ENCODE assay signal across 8 cellular contexts in genomic region chr11:43943931-43944751, GRCh38. TPM values are rescaled to one million over a fixed set of nuclear protein-coding genes. Genes with fewer than 3 reads are reported as not detected.
DNase-seq lines count a peak whose midpoint lies in the region; ATAC-seq, FAIRE-seq and TF ChIP-seq lines count a peak whose summit lies in the region.

No MANE protein-coding gene starts in this region.

- peak overlapping the region; percentile 53; the same call in 1 of the 2 replicates for H2AFZ ChIP-seq in OCI-LY3 (ENCODE audit: low read depth, low read length)

- ATAC-seq in GM21619 (IDR thresholded peaks at IDR 0.05; ENCODE audit: unreplicated experiment) = no peak

- no peak for TF ChIP-seq CTCF in OCI-LY3 (IDR thresholded peaks at IDR 0.05; ENCODE audit: low read depth, low read length)
- no peak for TF ChIP-seq CTCF in coronary artery (IDR thresholded peaks at IDR 0.05)

- TF ChIP-seq POLR2A in GM12892 (IDR thresholded peaks at IDR 0.05; ENCODE audit: low read depth, low read length) = no peak

- FAIRE-seq in urothelium cell line (lab: Jason Lieb, UNC) (no peak), GM12892 (lab: Jason Lieb, UNC) (no peak)

- H3K9me3 ChIP-seq in OCI-LY3 (ENCODE audit: insufficient read depth, low read length) = no peaks in the 10 kb centered on the region
- H3K9me3 ChIP-seq in mucosa of stomach (ENCODE audit: control insufficient read depth, low read length) = no peaks in the 10 kb centered on the region

- H3K36me3 ChIP-seq in OCI-LY3 (replicated peaks; ENCODE audit: low read depth, low read length) = peaks cover 17% of the 10 kb centered on the region
- no peaks in the 10 kb centered on the region for H3K36me3 ChIP-seq in mucosa of stomach (ENCODE audit: control insufficient read depth, insufficient read depth, low read length)

- H3K27me3 ChIP-seq in OCI-LY3 (ENCODE audit: low read depth, low read length) = no peaks in the 10 kb centered on the region
- H3K27me3 ChIP-seq in mucosa of stomach (ENCODE audit: control insufficient read depth, insufficient read depth, low read length) = peaks cover 49% of the 10 kb centered on the region

- H3K4me1 ChIP-seq in OCI-LY3 (ENCODE audit: low read length) = peaks cover 18% of the 10 kb centered on the region
- H3K4me1 ChIP-seq in mucosa of stomach (ENCODE audit: control insufficient read depth, insufficient read depth, low read length) = peaks cover 11% of the 10 kb centered on the region

- peak overlapping the region; percentile 88 for H3K4me3 ChIP-seq in OCI-LY3 (ENCODE audit: low read length)
- peak overlapping the region; percentile 85 for H3K4me3 ChIP-seq in coronary artery
- peak overlapping the region; percentile 36 for H3K4me3 ChIP-seq in mucosa of stomach (ENCODE audit: low read length)

- H3K27ac ChIP-seq in OCI-LY3 (ENCODE audit: low read length) (peak overlapping the region; percentile 73), coronary artery (peak overlapping the region; percentile 96 to 99)

- DNase-seq in Caki2 (ENCODE audit: low read depth) (peak; percentile 33), coronary artery (ENCODE audit: low spot score) (no peak), urothelium cell line (ENCODE audit: low spot score) (peak; percentile 30), NCI-H1048 (lab: John Stamatoyannopoulos, UW) (no peak), GM12892 (ENCODE audit: insufficient read length) (no peak)

- H3K4me2 ChIP-seq in OCI-LY3 (ENCODE audit: low read length) = peak overlapping the region; percentile 94

- H4K20me1 ChIP-seq in OCI-LY3 (ENCODE audit: insufficient read depth, low read length) = no peaks in the 10 kb centered on the region

- peak overlapping the region; percentile 74 for H3K9ac ChIP-seq in OCI-LY3 (ENCODE audit: low read length)
- H3K9ac ChIP-seq in mucosa of stomach (ENCODE audit: low read length) = peak overlapping the region; percentile 43

- in situ Hi-C loops in Caki2 (cut with HindIII; ENCODE audit: low pct_unique_long_range_greater_than_20kb, low sequenced_read_pairs) = no loop called here

- peaks cover 20% of the 10 kb centered on the region for H3K79me2 ChIP-seq in OCI-LY3 (ENCODE audit: low read length)

RNA-seq across cellular contexts. Expression of gene C11orf96, which starts 1.7 kb away (rescaled TPM):
- not detected in 2 replicates for total RNA-seq in Caki2 (2014; rRNA removed; shearing (Covaris generic); ENCODE audit: low replicate concordance)
- not detected for polyA plus RNA-seq in GM12892 (2012; ENCODE audit: missing spikeins)

Comparison
In these comparisons a context has a peak if more than half of its experiments do, and no peak if none do; other contexts are left out.
1. DNase-seq: peak in Caki2 (single experiment) and urothelium cell line (single experiment); none in coronary artery (single experiment), NCI-H1048 (single experiment) and GM12892 (single experiment).
2. H3K4me3 ChIP-seq: peak in every context shown above with its lines; median percentile 88 in OCI-LY3; 85 in coronary artery; 36 in mucosa of stomach.